ENCODE assay signal across 16 cellular contexts in genomic region chr15:74662064-74662860, GRCh38.
"Had no signal": no experiment of that assay in that cellular context is flagged by ENCODE, and none has a peak within 500 bp of the region (broad histone marks: within the 10 kb centered on the region; RNA-seq: fewer than 3 reads in every experiment).

No MANE protein-coding gene starts in this region.

- DNase-seq: activated B cell treated with CpG ODN at 0.5 μM for 24 hours; activated CD4-positive, alpha-beta T cell treated with anti-CD3 and anti-CD28 coated beads for 48 hours; activated CD8-positive, alpha-beta T cell treated with anti-CD3 and anti-CD28 coated beads, Interleukin-2, amount 10 ng/mL, durations not matched to agents 7 days and 5 days; activated gamma-delta T cell treated with Interleukin-2 at 50 U/mL for 16 hours; activated naive CD8-positive, alpha-beta T cell treated with anti-CD3 and anti-CD28 coated beads, Interleukin-2, amount 10 ng/mL, durations not matched to agents 7 days and 5 days; brain microvascular endothelial cell; cortex of kidney; effector CD8-positive, alpha-beta T cell; hippocampal formation; stimulated activated CD4-positive, alpha-beta T cell treated with anti-CD3 and anti-CD28 coated beads, Interleukin-12 subunit alpha, Interleukin-12 subunit beta, amount 100 ng/mL, for 4 hours; SW 1271; upper lobe of left lung had no signal

- H3K36me3 ChIP-seq: brain microvascular endothelial cell, upper lobe of left lung had no signal

- ATAC-seq: activated CD8-positive, alpha-beta T cell treated with anti-CD3 and anti-CD28 coated beads, Interleukin-2, amount 10 ng/mL, durations not matched to agents 7 days and 5 days; stimulated activated memory B cell treated with anti-CD40 and anti-IgM and Interleukin-4, amounts not matched to agents 10 μg/mL and 1 μg/mL and 100 μg/mL, for 72 hours had no signal

- H3K27me3 ChIP-seq: brain microvascular endothelial cell, upper lobe of left lung had no signal

- H3K4me3 ChIP-seq: upper lobe of left lung had no signal

- FAIRE-seq: keratinocyte, TTC549 had no signal

- H3K27ac ChIP-seq: brain microvascular endothelial cell, epithelial cell of prostate had no signal

- H3K9me3 ChIP-seq: upper lobe of left lung had no signal
